ENCODE assay signal across 8 cellular contexts in genomic region chr13:52001120-52001731, GRCh38. TPM values are rescaled to one million over a fixed set of nuclear protein-coding genes. Genes with fewer than 3 reads are reported as not detected.
DNase-seq lines count a peak whose midpoint lies in the region; ATAC-seq and TF ChIP-seq lines count a peak whose summit lies in the region.

No MANE protein-coding gene starts in this region.

- TF ChIP-seq CTCF in NB4 (IDR thresholded peaks at IDR 0.05; ENCODE audit: low read depth, low read length) = peak; percentile 67
- peak; percentile 28; the same call in 1 of the 2 replicates for TF ChIP-seq CTCF in WERI-Rb-1 (IDR thresholded peaks at IDR 0.05; ENCODE audit: low read depth, low read length)
- TF ChIP-seq CTCF in left ventricle myocardium inferior (IDR thresholded peaks at IDR 0.05; ENCODE audit: borderline replicate concordance) = peak; percentile 76

- intact Hi-C loops in left ventricle myocardium inferior (cut with micrococcal nuclease) = loop anchor here (5.0 kb wide), 1 partner anchor 126 kb away; the partner anchor contains the start of gene NEK5

- peak in 4 of 6 experiments; percentile 1 to 35 (median 24) for DNase-seq in stimulated activated naive CD4-positive, alpha-beta T cell (lab: John Stamatoyannopoulos, UW)
- DNase-seq in stimulated activated naive CD4-positive, alpha-beta T cell treated with Interleukin-2 at 50 U/mL for 16 hours (lab: John Stamatoyannopoulos, UW) = no peak
- DNase-seq in HCEC 1CT (peak; percentile 59), NB4 (ENCODE audit: low read depth) (peak; percentile 70), WERI-Rb-1 (no peak), left ventricle myocardium inferior (no peak)
- no peak for DNase-seq in stimulated activated effector memory CD8-positive, alpha-beta T cell treated with anti-CD3 and anti-CD28 coated beads, Interleukin-12 subunit alpha, Interleukin-12 subunit beta, amount 100 ng/mL, for 72 hours (ENCODE audit: low spot score in 2 of 2)
- no peak for DNase-seq in activated CD4-positive, alpha-beta memory T cell treated with anti-CD3 and anti-CD28 coated beads, Interleukin-2, amount 10 ng/mL, durations not matched to agents 7 days and 5 days

- H3K9me3 Mint-ChIP-seq in stimulated activated effector memory CD8-positive, alpha-beta T cell treated with anti-CD3 and anti-CD28 coated beads, Interleukin-12 subunit alpha, Interleukin-12 subunit beta, amount 100 ng/mL, for 72 hours = no peaks in the 10 kb centered on the region
- H3K9me3 Mint-ChIP-seq in activated CD4-positive, alpha-beta memory T cell treated with anti-CD3 and anti-CD28 coated beads, Interleukin-2, amount 10 ng/mL, durations not matched to agents 7 days and 5 days = no peaks in the 10 kb centered on the region

- H3K36me3 Mint-ChIP-seq in stimulated activated effector memory CD8-positive, alpha-beta T cell treated with anti-CD3 and anti-CD28 coated beads, Interleukin-12 subunit alpha, Interleukin-12 subunit beta, amount 100 ng/mL, for 72 hours = no peaks in the 10 kb centered on the region
- H3K36me3 Mint-ChIP-seq in activated CD4-positive, alpha-beta memory T cell treated with anti-CD3 and anti-CD28 coated beads, Interleukin-2, amount 10 ng/mL, durations not matched to agents 7 days and 5 days (ENCODE audit: low read depth) = no peaks in the 10 kb centered on the region

- no peak overlapping the region for H3K27ac Mint-ChIP-seq in stimulated activated effector memory CD8-positive, alpha-beta T cell treated with anti-CD3 and anti-CD28 coated beads, Interleukin-12 subunit alpha, Interleukin-12 subunit beta, amount 100 ng/mL, for 72 hours
- no peak overlapping the region for H3K27ac Mint-ChIP-seq in activated CD4-positive, alpha-beta memory T cell treated with anti-CD3 and anti-CD28 coated beads, Interleukin-2, amount 10 ng/mL, durations not matched to agents 7 days and 5 days

- no peaks in the 10 kb centered on the region for H3K4me1 Mint-ChIP-seq in stimulated activated effector memory CD8-positive, alpha-beta T cell treated with anti-CD3 and anti-CD28 coated beads, Interleukin-12 subunit alpha, Interleukin-12 subunit beta, amount 100 ng/mL, for 72 hours
- H3K4me1 Mint-ChIP-seq in activated CD4-positive, alpha-beta memory T cell treated with anti-CD3 and anti-CD28 coated beads, Interleukin-2, amount 10 ng/mL, durations not matched to agents 7 days and 5 days = no peaks in the 10 kb centered on the region

- H3K36me3 ChIP-seq in WERI-Rb-1 (no peaks in the 10 kb centered on the region), left ventricle myocardium inferior (no peaks in the 10 kb centered on the region)

- H3K27me3 Mint-ChIP-seq in activated CD4-positive, alpha-beta memory T cell treated with anti-CD3 and anti-CD28 coated beads, Interleukin-2, amount 10 ng/mL, durations not matched to agents 7 days and 5 days = peaks cover 23% of the 10 kb centered on the region

- H3K27me3 ChIP-seq in WERI-Rb-1 (ENCODE audit: insufficient read depth, low read depth, severe bottlenecking) = no peaks in the 10 kb centered on the region
- no peaks in the 10 kb centered on the region for H3K27me3 ChIP-seq in left ventricle myocardium inferior (ENCODE audit: low read depth)

- no peak overlapping the region for H3K4me3 ChIP-seq in NB4 (ENCODE audit: low read depth, low read length)
- no peak overlapping the region for H3K4me3 ChIP-seq in WERI-Rb-1 (ENCODE audit: low read depth, low read length)
- H3K4me3 ChIP-seq in left ventricle myocardium inferior = no peak overlapping the region

- no peak overlapping the region for H3K4me3 Mint-ChIP-seq in stimulated activated effector memory CD8-positive, alpha-beta T cell treated with anti-CD3 and anti-CD28 coated beads, Interleukin-12 subunit alpha, Interleukin-12 subunit beta, amount 100 ng/mL, for 72 hours
- no peak overlapping the region for H3K4me3 Mint-ChIP-seq in activated CD4-positive, alpha-beta memory T cell treated with anti-CD3 and anti-CD28 coated beads, Interleukin-2, amount 10 ng/mL, durations not matched to agents 7 days and 5 days

- POLR2A ChIA-PET in activated CD4-positive, alpha-beta memory T cell treated with anti-CD3 and anti-CD28 coated beads, Interleukin-2, amount 10 ng/mL, durations not matched to agents 7 days and 5 days (lab: Charles Lee) = interaction anchor here (1.1 kb wide), 1 partner anchor 11 kb away, joined by 4 read pairs; the partner anchor contains the start of genes ALG11 and ATP7B

- H3K27ac ChIP-seq in WERI-Rb-1 (no peak overlapping the region), left ventricle myocardium inferior (replicated peaks) (no peak overlapping the region)

- H3K9me3 ChIP-seq in WERI-Rb-1 (ENCODE audit: severe bottlenecking) (no peaks in the 10 kb centered on the region), left ventricle myocardium inferior (replicated peaks) (no peaks in the 10 kb centered on the region)

- ATAC-seq in stimulated activated effector memory CD8-positive, alpha-beta T cell treated with anti-CD3 and anti-CD28 coated beads, Interleukin-12 subunit alpha, Interleukin-12 subunit beta, amount 100 ng/mL, for 72 hours = peak; percentile 74

- peaks cover 24% of the 10 kb centered on the region for H3K4me1 ChIP-seq in left ventricle myocardium inferior

- TF ChIP-seq POLR2A in NB4 (IDR thresholded peaks at IDR 0.05; ENCODE audit: extremely low read depth, insufficient read length) = no peak

- CTCF ChIA-PET in activated CD4-positive, alpha-beta memory T cell treated with anti-CD3 and anti-CD28 coated beads, Interleukin-2, amount 10 ng/mL, durations not matched to agents 7 days and 5 days (lab: Charles Lee) = interaction anchor here (0.8 to 1.3 kb wide), 8 partner anchors 8 to 140 kb away, joined by 3 to 6 read pairs (median 3); partner anchors contain the start of gene ALG11

RNA-seq across cellular contexts. Expression of gene ATP7B, which starts 10.0 kb away (rescaled TPM):
- 3.8 TPM for total RNA-seq in left ventricle myocardium inferior
- total RNA-seq in activated CD4-positive, alpha-beta memory T cell treated with anti-CD3 and anti-CD28 coated beads, Interleukin-2, amount 10 ng/mL, durations not matched to agents 7 days and 5 days = under 1 TPM; 0.78 to 0.88 TPM

RNA-seq across cellular contexts. Expression of gene ALG11, which starts 11.0 kb away (rescaled TPM):
- total RNA-seq in left ventricle myocardium inferior = 22.7 TPM
- total RNA-seq in activated CD4-positive, alpha-beta memory T cell treated with anti-CD3 and anti-CD28 coated beads, Interleukin-2, amount 10 ng/mL, durations not matched to agents 7 days and 5 days = 10 to 100 TPM; 24.0 to 28.9 TPM

RNA-seq across cellular contexts. Expression of gene UTP14C, which starts 23.3 kb away (rescaled TPM):
- total RNA-seq in left ventricle myocardium inferior = 11.6 TPM
- total RNA-seq in activated CD4-positive, alpha-beta memory T cell treated with anti-CD3 and anti-CD28 coated beads, Interleukin-2, amount 10 ng/mL, durations not matched to agents 7 days and 5 days = 1 to 10 TPM; 9.4 to 10.0 TPM

Comparison
In these comparisons a context has a peak if more than half of its experiments do, and no peak if none do; other contexts are left out.
1. DNase-seq: peak in stimulated activated naive CD4-positive, alpha-beta T cell (4 of 6), HCEC 1CT (single experiment) and NB4 (single experiment); none in stimulated activated naive CD4-positive, alpha-beta T cell treated with Interleukin-2 at 50 U/mL for 16 hours (single experiment), WERI-Rb-1 (single experiment), left ventricle myocardium inferior (single experiment), stimulated activated effector memory CD8-positive, alpha-beta T cell treated with anti-CD3 and anti-CD28 coated beads, Interleukin-12 subunit alpha, Interleukin-12 subunit beta, amount 100 ng/mL, for 72 hours (0 of 2) and activated CD4-positive, alpha-beta memory T cell treated with anti-CD3 and anti-CD28 coated beads, Interleukin-2, amount 10 ng/mL, durations not matched to agents 7 days and 5 days (single experiment).
2. Peak in every context shown above with its lines, with median percentiles within 50 percentile points of each other: CTCF ChIP-seq.